In genomic region chr13:112443191-112444000, GRCh38 we compare ENCODE assay signal across 9 cellular contexts.
DNase-seq lines count a peak whose midpoint lies in the region; ATAC-seq, FAIRE-seq and TF ChIP-seq lines count a peak whose summit lies in the region.
"Had no signal": no experiment of that assay in that cellular context is flagged by ENCODE, and none has a peak within 500 bp of the region (broad histone marks: within the 10 kb centered on the region; RNA-seq: fewer than 3 reads in every experiment).

No MANE protein-coding gene starts in this region.

- H2BK20ac ChIP-seq in H1 (ENCODE audit: low read length), result 0 out of 2 replicates have a peak overlapping the region, but pooled peaks have one; percentile 55

- CTCF ChIA-PET in H1 (lab: Charles Lee; ENCODE audit: partially characterized antibody), result interaction anchor here (0.5 to 5.2 kb wide), 91 partner anchors 8 to 1400 kb away, joined by 3 to 51 read pairs (median 4); partner anchors contain the start of genes SOX1 and SPACA7
- CTCF ChIA-PET in CD4-positive, alpha-beta T cell (lab: Charles Lee), result no interaction called here

- no peak overlapping the region for H3K4me3 Mint-ChIP-seq in osteocyte (ENCODE audit: unreplicated experiment)
- no peak overlapping the region for H3K4me3 Mint-ChIP-seq in CD4-positive, alpha-beta T cell

- no peaks in the 10 kb centered on the region for H3K23me2 ChIP-seq in H1 (ENCODE audit: low read depth, low read length)

- H3K36me3 ChIP-seq in MM.1S (replicated peaks; ENCODE audit: insufficient read depth, low read length), result no peaks in the 10 kb centered on the region
- H3K36me3 ChIP-seq in H1 (ENCODE audit: control insufficient read depth in 2 of 4, insufficient read depth in 4 of 4, low read length in 3 of 4), result no peaks in the 10 kb centered on the region
- H3K36me3 ChIP-seq: BLaER1 treated with 17β-estradiol and CSF1 and Interleukin-3, amounts not matched to agents 10 nM and 100 nM had no signal

- peaks cover 10% of the 10 kb centered on the region for H3K9me3 Mint-ChIP-seq in osteocyte (ENCODE audit: unreplicated experiment)
- no peaks in the 10 kb centered on the region for H3K9me3 Mint-ChIP-seq in CD4-positive, alpha-beta T cell

- no peak overlapping the region for H3K18ac ChIP-seq in H1 (ENCODE audit: extremely low read depth, low read length)

- H3K27ac ChIP-seq in MM.1S (ENCODE audit: low read length) (no peak overlapping the region), H1 (ENCODE audit: low read depth, low read length) (no peak overlapping the region)
- H3K27ac ChIP-seq in CD4-positive, alpha-beta T cell (ENCODE audit: low read depth, low read length), result no peak overlapping the region
- H3K27ac ChIP-seq: BLaER1 treated with 17β-estradiol and CSF1 and Interleukin-3, amounts not matched to agents 10 nM and 100 nM had no signal

- POLR2A ChIA-PET in H1 (lab: Charles Lee; ENCODE audit: partially characterized antibody), result interaction anchor here (1.0 kb wide), 1 partner anchor 217 kb away, joined by 3 read pairs; no protein-coding TSS in a partner anchor
- POLR2A ChIA-PET in CD4-positive, alpha-beta T cell (lab: Charles Lee), result no interaction called here

- no peaks in the 10 kb centered on the region for H3K79me1 ChIP-seq in H1 (ENCODE audit: low read depth, low read length)

- H3K23ac ChIP-seq in H1 (ENCODE audit: insufficient read length), result no peak overlapping the region

- H3K79me2 ChIP-seq in MM.1S (ENCODE audit: low read length) (no peaks in the 10 kb centered on the region), H1 (ENCODE audit: control insufficient read depth in 1 of 2, insufficient read depth in 2 of 2, low read length in 2 of 2) (no peaks in the 10 kb centered on the region)

- H3F3A ChIP-seq in MM.1S (ENCODE audit: insufficient read depth, low read length), result no peaks in the 10 kb centered on the region

- 0 out of 2 replicates have a peak overlapping the region, but pooled peaks have one; percentile 0 for H2AFZ ChIP-seq in MM.1S (ENCODE audit: low read length)
- no peak overlapping the region for H2AFZ ChIP-seq in H1 (ENCODE audit: low read length)

- H4K91ac ChIP-seq in H1 (replicated peaks; ENCODE audit: insufficient read length, low read length), result no peak overlapping the region

- H3K9ac ChIP-seq in MM.1S (ENCODE audit: low read length) (no peak overlapping the region), H1 (replicated peaks in 1 of 4; ENCODE audit: extremely low read depth in 1 of 4, low read depth in 3 of 4, low read length in 3 of 4) (no peak overlapping the region)
- H3K9ac ChIP-seq: BLaER1 treated with 17β-estradiol and CSF1 and Interleukin-3, amounts not matched to agents 10 nM and 100 nM had no signal

- H4K20me1 ChIP-seq in MM.1S (ENCODE audit: insufficient read depth, low read length) (no peaks in the 10 kb centered on the region), H1 (replicated peaks in 1 of 2; ENCODE audit: control insufficient read depth in 1 of 2, insufficient read depth in 2 of 2, low read length in 2 of 2) (no peaks in the 10 kb centered on the region)

- H3K4me3 ChIP-seq in MM.1S (ENCODE audit: low read length), result no peak overlapping the region
- no peak overlapping the region for H3K4me3 ChIP-seq in H1 (ENCODE audit: extremely low read depth in 1 of 4, insufficient read depth in 2 of 4, low read depth in 3 of 4, low read length in 4 of 4)
- H3K4me3 ChIP-seq: BLaER1 treated with 17β-estradiol and CSF1 and Interleukin-3, amounts not matched to agents 10 nM and 100 nM had no signal

- no peak overlapping the region for H2BK120ac ChIP-seq in H1 (replicated peaks; ENCODE audit: low read depth, low read length)

- no peaks in the 10 kb centered on the region for H3K4me1 Mint-ChIP-seq in osteocyte (ENCODE audit: unreplicated experiment)
- no peaks in the 10 kb centered on the region for H3K4me1 Mint-ChIP-seq in CD4-positive, alpha-beta T cell (ENCODE audit: low read depth)

- no peak overlapping the region for H3K56ac ChIP-seq in H1 (replicated peaks; ENCODE audit: insufficient read length, low read depth, low read length)

- peak overlapping the region; percentile 35 for H3K4ac ChIP-seq in H1 (replicated peaks; ENCODE audit: insufficient read length, low read depth, low read length)

- no peak overlapping the region for H3K27ac Mint-ChIP-seq in osteocyte (ENCODE audit: unreplicated experiment)
- H3K27ac Mint-ChIP-seq in CD4-positive, alpha-beta T cell, result no peak overlapping the region

- intact Hi-C loops in CD4-positive, alpha-beta T cell (cut with DNase I, micrococcal nuclease), result no loop called here

- H3K36me3 Mint-ChIP-seq in osteocyte (ENCODE audit: unreplicated experiment), result no peaks in the 10 kb centered on the region
- no peaks in the 10 kb centered on the region for H3K36me3 Mint-ChIP-seq in CD4-positive, alpha-beta T cell (ENCODE audit: low read depth)

- TF ChIP-seq CTCF in MM.1S (IDR thresholded peaks at IDR 0.05; ENCODE audit: low read length) (peak; percentile 31), H1 (IDR thresholded peaks at IDR 0.05; ENCODE audit: control extremely low read depth in 1 of 3, insufficient read depth in 1 of 3, low read depth in 1 of 3, low read length in 3 of 3) (peak in 2 of 3 experiments; percentile 70 to 81; a peak in 3 of 4 replicates), osteocyte (IDR thresholded peaks at IDR 0.05) (no peak)
- no peak for TF ChIP-seq CTCF in CD4-positive, alpha-beta T cell (IDR thresholded peaks at IDR 0.05)

- H3K9me2 ChIP-seq in MM.1S (replicated peaks; ENCODE audit: insufficient read depth, low read length), result no peaks in the 10 kb centered on the region

- H3K27me3 ChIP-seq in MM.1S (replicated peaks; ENCODE audit: insufficient read depth, low read length) (peaks cover 45% of the 10 kb centered on the region), H1 (replicated peaks in 1 of 4; ENCODE audit: control insufficient read depth in 3 of 4, extremely low read depth in 1 of 4, insufficient read depth in 3 of 4, low read length in 3 of 4) (peaks cover 0 to 3% (median under 1%) of the 10 kb centered on the region in 4 experiments; a peak in 3 of 7 replicates)
- peaks cover 17% of the 10 kb centered on the region for H3K27me3 ChIP-seq in CD4-positive, alpha-beta T cell (ENCODE audit: control insufficient read depth, insufficient read depth, low read length)
- H3K27me3 ChIP-seq: BLaER1 treated with 17β-estradiol and CSF1 and Interleukin-3, amounts not matched to agents 10 nM and 100 nM had no signal

- peak; percentile 73 to 84 for TF ChIP-seq RAD21 in H1 (IDR thresholded peaks at IDR 0.05 in 1 of 2, conservative IDR thresholded peaks at IDR 0.05 in 1 of 2; ENCODE audit: low read depth in 2 of 2, low read length in 2 of 2)

- no peak overlapping the region for H2BK15ac ChIP-seq in H1 (ENCODE audit: low read length)

- H3K4me2 ChIP-seq in MM.1S (ENCODE audit: low read depth, low read length), result no peak overlapping the region
- H3K4me2 ChIP-seq in H1 (ENCODE audit: insufficient read depth in 1 of 2, low read depth in 2 of 2, low read length in 2 of 2), result 0 out of 4 replicates have a peak overlapping the region, but pooled peaks of 1 of the 2 experiments have one; percentile 20
- H3K4me2 ChIP-seq: BLaER1 treated with 17β-estradiol and CSF1 and Interleukin-3, amounts not matched to agents 10 nM and 100 nM had no signal

- H3K9me3 ChIP-seq in MM.1S (replicated peaks; ENCODE audit: insufficient read depth, low read length), result no peaks in the 10 kb centered on the region
- H3K9me3 ChIP-seq in H1 (ENCODE audit: insufficient read depth in 2 of 2, low read depth in 1 of 2, low read length in 1 of 2), result 0 out of 4 replicates have a peak, but pooled peaks cover 2 to 3% of the 10 kb centered on the region in 2 experiments
- H3K9me3 ChIP-seq in CD4-positive, alpha-beta T cell (ENCODE audit: control insufficient read depth, low read length), result peaks cover under 1% of the 10 kb centered on the region

- no peak for TF ChIP-seq POLR2A in H1 (IDR thresholded peaks at IDR 0.05; ENCODE audit: control extremely low read depth in 1 of 2, low read depth in 2 of 2, low read length in 2 of 2)

- peak; percentile 29 for DNase-seq in NCI-H82 (lab: John Stamatoyannopoulos, UW)
- no peak for DNase-seq in NCI-H82 treated with DMSO at 0.1 percent for 48 hours (lab: John Stamatoyannopoulos, UW; ENCODE audit: unreplicated experiment)
- no peak for DNase-seq in MM.1S
- peak in 1 of 2 experiments; percentile 81 for DNase-seq in H1 (ENCODE audit: low read depth in 1 of 2, low spot score in 2 of 2)
- DNase-seq in osteocyte (ENCODE audit: extremely low spot score, unreplicated experiment), result peak; percentile 78
- no peak for DNase-seq in CD4-positive, alpha-beta T cell
- no peak for DNase-seq in pons (ENCODE audit: low spot score)

- no peak overlapping the region for H2AK5ac ChIP-seq in H1 (ENCODE audit: low read depth, low read length)

- no peak overlapping the region for H4K5ac ChIP-seq in H1 (ENCODE audit: insufficient read length, low read depth, low read length)

- no peak overlapping the region for H3K14ac ChIP-seq in H1 (ENCODE audit: insufficient read length)

- no peak for TF ChIP-seq EP300 in H1 (IDR thresholded peaks at IDR 0.05; ENCODE audit: borderline replicate concordance in 1 of 2, low read depth in 2 of 2, low read length in 2 of 2)

- H2BK5ac ChIP-seq in H1 (ENCODE audit: low read depth, low read length), result no peak overlapping the region

- H3K4me1 ChIP-seq in MM.1S (ENCODE audit: low read length), result 0 out of 2 replicates have a peak, but pooled peaks cover 6% of the 10 kb centered on the region
- H3K4me1 ChIP-seq in H1 (replicated peaks in 1 of 4; ENCODE audit: control insufficient read depth in 3 of 4, insufficient read depth in 4 of 4, low read length in 3 of 4), result peaks cover 0 to 4% (median 1%) of the 10 kb centered on the region in 4 experiments; a peak in 2 of 7 replicates
- H3K4me1 ChIP-seq: BLaER1 treated with 17β-estradiol and CSF1 and Interleukin-3, amounts not matched to agents 10 nM and 100 nM had no signal

- H2BK12ac ChIP-seq in H1 (ENCODE audit: low read depth, low read length), result no peak overlapping the region

- H3K27me3 Mint-ChIP-seq in osteocyte (ENCODE audit: unreplicated experiment), result no peaks in the 10 kb centered on the region
- H3K27me3 Mint-ChIP-seq in CD4-positive, alpha-beta T cell, result peaks cover 47% of the 10 kb centered on the region

- FAIRE-seq in H1 (lab: Jason Lieb, UNC), result no peak

- H4K8ac ChIP-seq in H1 (ENCODE audit: extremely low read depth, insufficient read depth, low read length), result peak overlapping the region; percentile 46; the same call in 1 of the 2 replicates

- 43% methylated on average over 30 of the region's 31 CpGs; no CpG with 5 or more reads in 1 of the 2 experiments for WGBS in H1 (ENCODE audit: extremely low coverage in 1 of 2, insufficient coverage in 1 of 2, insufficient read length in 1 of 2, insufficient replicate concordance in 2 of 2, low coverage in 1 of 2, low lambda C conversion rate in 2 of 2, missing lambda C conversion rate in 1 of 2), 2 experiments

- no peak for ATAC-seq in HG03460 (IDR thresholded peaks at IDR 0.05; ENCODE audit: unreplicated experiment)
- no peak for ATAC-seq in CD4-positive, alpha-beta T cell (ENCODE audit: poor library complexity)

TF ChIP-seq in H1, 55 proteins besides CTCF, POLR2A, EP300 and RAD21 (continues in another document):
- TF ChIP-seq BCL11A (IDR thresholded peaks at IDR 0.05; ENCODE audit: low read depth in 2 of 2, low read length in 2 of 2) (no peak), MAX (IDR thresholded peaks at IDR 0.05) (peak; percentile 30)

Comparison
In these comparisons a context has a peak if more than half of its experiments do, and no peak if none do; other contexts are left out.
1. DNase-seq: peak in NCI-H82 (single experiment) and osteocyte (single experiment); none in NCI-H82 treated with DMSO at 0.1 percent for 48 hours (single experiment), MM.1S (single experiment), CD4-positive, alpha-beta T cell (0 of 10) and pons (single experiment).
2. CTCF ChIP-seq: peak in MM.1S (single experiment) and H1 (2 of 3); none in osteocyte (single experiment) and CD4-positive, alpha-beta T cell (single experiment).